1 cellular context compared by ENCODE assay signal in the genomic region with DNA sequence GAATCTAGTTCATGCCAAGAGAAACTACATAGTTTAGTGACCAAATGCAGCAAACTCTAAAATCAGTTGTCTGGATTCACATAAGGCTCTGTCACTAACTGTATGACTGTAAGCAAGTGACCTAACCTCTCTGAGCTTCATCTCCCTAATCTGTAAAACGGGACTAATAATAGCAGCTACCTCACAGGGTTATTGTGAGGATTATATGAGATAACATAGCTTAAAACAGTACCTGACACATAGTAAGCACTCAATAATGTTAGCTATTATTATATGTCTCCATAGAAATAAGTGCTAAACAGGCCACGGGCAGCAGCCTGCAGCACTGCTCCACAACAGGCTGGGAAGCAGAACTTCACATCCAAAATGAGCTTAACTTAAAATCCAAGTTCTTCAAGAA.
TF ChIP-seq lines count a peak whose summit lies in the region.

No MANE protein-coding gene starts in this region.

TF ChIP-seq in GM12878, 131 proteins besides CTCF, POLR2A, EP300 and RAD21:
- TF ChIP-seq NFXL1 (IDR thresholded peaks at IDR 0.05; ENCODE audit: borderline replicate concordance) (no peak), POLR2AphosphoS5 (IDR thresholded peaks at IDR 0.05; ENCODE audit: low read length) (no peak), RB1 (IDR thresholded peaks at IDR 0.05; ENCODE audit: borderline replicate concordance) (no peak), HCFC1 (IDR thresholded peaks at IDR 0.05; ENCODE audit: low read length) (no peak), ZNF274 (IDR thresholded peaks at IDR 0.05; ENCODE audit: insufficient read depth, insufficient read length) (no peak)
- TF ChIP-seq, protein P1, sequence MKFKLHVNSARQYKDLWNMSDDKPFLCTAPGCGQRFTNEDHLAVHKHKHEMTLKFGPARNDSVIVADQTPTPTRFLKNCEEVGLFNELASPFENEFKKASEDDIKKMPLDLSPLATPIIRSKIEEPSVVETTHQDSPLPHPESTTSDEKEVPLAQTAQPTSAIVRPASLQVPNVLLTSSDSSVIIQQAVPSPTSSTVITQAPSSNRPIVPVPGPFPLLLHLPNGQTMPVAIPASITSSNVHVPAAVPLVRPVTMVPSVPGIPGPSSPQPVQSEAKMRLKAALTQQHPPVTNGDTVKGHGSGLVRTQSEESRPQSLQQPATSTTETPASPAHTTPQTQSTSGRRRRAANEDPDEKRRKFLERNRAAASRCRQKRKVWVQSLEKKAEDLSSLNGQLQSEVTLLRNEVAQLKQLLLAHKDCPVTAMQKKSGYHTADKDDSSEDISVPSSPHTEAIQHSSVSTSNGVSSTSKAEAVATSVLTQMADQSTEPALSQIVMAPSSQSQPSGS (IDR thresholded peaks at IDR 0.05; ENCODE audit: low read length) = no peak
